In the genomic region with DNA sequence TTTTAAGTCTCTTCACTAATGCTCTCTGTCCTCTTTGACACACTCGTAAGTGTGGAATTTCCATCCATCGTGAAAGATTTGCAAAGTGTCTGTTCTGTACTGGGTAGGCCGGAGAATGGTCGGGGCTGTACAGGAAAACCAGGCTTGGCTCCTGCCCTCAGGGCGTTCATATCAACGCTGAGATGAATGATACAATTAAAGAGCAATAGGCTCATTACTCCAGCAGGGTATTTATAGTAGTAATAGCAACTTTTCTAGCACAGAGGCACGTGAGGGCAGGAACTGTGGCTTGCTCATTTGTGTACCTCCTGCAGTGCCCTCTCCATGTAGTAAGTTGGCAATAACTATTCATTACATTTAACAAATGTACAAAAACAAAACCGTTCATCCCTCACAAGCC, we compare ENCODE assay signal across 12 cellular contexts. TPM values are rescaled to one million over a fixed set of nuclear protein-coding genes. Genes with fewer than 3 reads are reported as not detected.
A peak's percentile ranks its signal among the peaks of the same experiment; 100 is the strongest.
DNase-seq lines count a peak whose midpoint lies in the region; TF ChIP-seq lines count a peak whose summit lies in the region.
"Had no signal": no experiment of that assay in that cellular context is flagged by ENCODE, and none has a peak within 500 bp of the region (broad histone marks: within the 10 kb centered on the region; RNA-seq: fewer than 3 reads in every experiment).

No MANE protein-coding gene starts in this region.

- peak overlapping the region; percentile 97 for H3K27ac Mint-ChIP-seq in activated naive CD4-positive, alpha-beta T cell treated with anti-CD3 and anti-CD28 coated beads for 36 hours
- peak overlapping the region; percentile 96 for H3K27ac Mint-ChIP-seq in activated naive CD8-positive, alpha-beta T cell treated with anti-CD3 and anti-CD28 coated beads for 36 hours

- no peaks in the 10 kb centered on the region for H3K9me3 Mint-ChIP-seq in activated naive CD4-positive, alpha-beta T cell treated with anti-CD3 and anti-CD28 coated beads for 36 hours
- peaks cover 8% of the 10 kb centered on the region for H3K9me3 Mint-ChIP-seq in activated naive CD8-positive, alpha-beta T cell treated with anti-CD3 and anti-CD28 coated beads for 36 hours

- H4K20me1 ChIP-seq in OCI-LY3 (ENCODE audit: insufficient read depth, low read length), result no peaks in the 10 kb centered on the region

- peak overlapping the region; percentile 79 for H2AFZ ChIP-seq in OCI-LY3 (ENCODE audit: low read depth, low read length)

- TF ChIP-seq CTCF in OCI-LY3 (IDR thresholded peaks at IDR 0.05; ENCODE audit: low read depth, low read length) (no peak), spleen (IDR thresholded peaks at IDR 0.05 in 8 of 11, conservative IDR thresholded peaks at IDR 0.05 in 3 of 11) (no peak), brain microvascular endothelial cell (IDR thresholded peaks at IDR 0.05; ENCODE audit: low read depth, low read length, missing control alignments) (no peak)

- H3K4me3 ChIP-seq in OCI-LY3 (ENCODE audit: low read length) (peak overlapping the region; percentile 27), spleen (no peak overlapping the region), brain microvascular endothelial cell (ENCODE audit: low read depth, low read length) (no peak overlapping the region)
- H3K4me3 ChIP-seq: sigmoid colon had no signal

- intact Hi-C loops in activated naive CD4-positive, alpha-beta T cell treated with anti-CD3 and anti-CD28 coated beads for 36 hours (cut with micrococcal nuclease), result loop anchor here (1.0 to 2.0 kb wide), 4 partner anchors 15 to 345 kb away; no protein-coding TSS in a partner anchor
- intact Hi-C loops in spleen (cut with DNase I; ENCODE audit: low total_unique reads), result no loop called here

- peak; percentile 72 for DNase-seq in activated naive CD4-positive, alpha-beta T cell treated with anti-CD3 and anti-CD28 coated beads for 36 hours
- DNase-seq in activated naive CD4-positive, alpha-beta T cell treated with anti-CD3 and anti-CD28 coated beads, Interleukin-2, amount 50 U/mL, for 16 hours, result no peak
- no peak for DNase-seq in activated naive CD8-positive, alpha-beta T cell treated with anti-CD3 and anti-CD28 coated beads for 36 hours
- DNase-seq in spleen (no peak), HuH-7.5 (ENCODE audit: low spot score) (no peak), brain microvascular endothelial cell (no peak), anterior cingulate cortex (lab: John Stamatoyannopoulos, UW) (no peak)
- DNase-seq: GOT3; NK-92 treated with Interleukin-12 subunit alpha and Interleukin-12 subunit beta, amount 100 ng/mL, for 24 hours; sigmoid colon had no signal

- H3K9me3 ChIP-seq in OCI-LY3 (ENCODE audit: insufficient read depth, low read length), result no peaks in the 10 kb centered on the region
- H3K9me3 ChIP-seq in spleen, result no peaks in the 10 kb centered on the region
- H3K9me3 ChIP-seq: sigmoid colon had no signal

- no peaks in the 10 kb centered on the region for H3K79me2 ChIP-seq in OCI-LY3 (ENCODE audit: low read length)

- H3K36me3 ChIP-seq in OCI-LY3 (replicated peaks; ENCODE audit: low read depth, low read length) (no peaks in the 10 kb centered on the region), spleen (no peaks in the 10 kb centered on the region), brain microvascular endothelial cell (replicated peaks) (no peaks in the 10 kb centered on the region)
- H3K36me3 ChIP-seq: sigmoid colon had no signal

- H3K4me3 Mint-ChIP-seq in activated naive CD4-positive, alpha-beta T cell treated with anti-CD3 and anti-CD28 coated beads for 36 hours, result peak overlapping the region; percentile 69
- peak overlapping the region; percentile 77 for H3K4me3 Mint-ChIP-seq in activated naive CD8-positive, alpha-beta T cell treated with anti-CD3 and anti-CD28 coated beads for 36 hours
- H3K4me3 Mint-ChIP-seq: stimulated activated memory B cell treated with anti-CD40 and anti-IgM and Interleukin-4, amounts not matched to agents 10 μg/mL and 1 μg/mL and 100 μg/mL, for 72 hours had no signal

- CTCF ChIA-PET in activated naive CD4-positive, alpha-beta T cell treated with anti-CD3 and anti-CD28 coated beads for 36 hours (lab: Charles Lee), result no interaction called here

- H3K27me3 Mint-ChIP-seq in activated naive CD4-positive, alpha-beta T cell treated with anti-CD3 and anti-CD28 coated beads for 36 hours (ENCODE audit: low read depth), result no peaks in the 10 kb centered on the region
- H3K27me3 Mint-ChIP-seq in activated naive CD8-positive, alpha-beta T cell treated with anti-CD3 and anti-CD28 coated beads for 36 hours, result no peaks in the 10 kb centered on the region
- H3K27me3 Mint-ChIP-seq: stimulated activated memory B cell treated with anti-CD40 and anti-IgM and Interleukin-4, amounts not matched to agents 10 μg/mL and 1 μg/mL and 100 μg/mL, for 72 hours had no signal

- no peak overlapping the region for H3K9ac ChIP-seq in OCI-LY3 (ENCODE audit: low read length)

- in situ Hi-C loops in brain microvascular endothelial cell (cut with HindIII; ENCODE audit: low pct_ligation_motif_present, low sequenced_read_pairs), result no loop called here

- H3K4me1 Mint-ChIP-seq in activated naive CD4-positive, alpha-beta T cell treated with anti-CD3 and anti-CD28 coated beads for 36 hours (ENCODE audit: low read depth), result peaks cover 73% of the 10 kb centered on the region
- peaks cover 68% of the 10 kb centered on the region for H3K4me1 Mint-ChIP-seq in activated naive CD8-positive, alpha-beta T cell treated with anti-CD3 and anti-CD28 coated beads for 36 hours

- TF ChIP-seq POLR2A in spleen (IDR thresholded peaks at IDR 0.05), result no peak

- WGBS in spleen, 5 donors, result 70 to 88% (median 77%) methylated on average over 8 of the region's 8 CpGs

- no peak overlapping the region for H3K27ac ChIP-seq in OCI-LY3 (ENCODE audit: low read length)
- peak overlapping the region; percentile 30 to 97 (median 71) for H3K27ac ChIP-seq in spleen
- no peak overlapping the region for H3K27ac ChIP-seq in brain microvascular endothelial cell
- H3K27ac ChIP-seq: sigmoid colon had no signal

- peak overlapping the region; percentile 57 for H3K4me2 ChIP-seq in OCI-LY3 (ENCODE audit: low read length)

- peaks cover 25% of the 10 kb centered on the region for H3K4me1 ChIP-seq in OCI-LY3 (ENCODE audit: low read length)
- H3K4me1 ChIP-seq in spleen, result peaks cover 15 to 71% (median 35%) of the 10 kb centered on the region in 6 donors

- no peaks in the 10 kb centered on the region for H3K36me3 Mint-ChIP-seq in activated naive CD4-positive, alpha-beta T cell treated with anti-CD3 and anti-CD28 coated beads for 36 hours (ENCODE audit: low read depth)
- peaks cover 4% of the 10 kb centered on the region for H3K36me3 Mint-ChIP-seq in activated naive CD8-positive, alpha-beta T cell treated with anti-CD3 and anti-CD28 coated beads for 36 hours

- H3K27me3 ChIP-seq in OCI-LY3 (ENCODE audit: low read depth, low read length) (peaks cover 21% of the 10 kb centered on the region), spleen (replicated peaks in 1 of 7) (no peaks in the 10 kb centered on the region), brain microvascular endothelial cell (replicated peaks) (no peaks in the 10 kb centered on the region)
- H3K27me3 ChIP-seq: sigmoid colon had no signal

RNA-seq across cellular contexts. Expression of a gene that starts 5.3 kb away (rescaled TPM):
- total RNA-seq in activated naive CD4-positive, alpha-beta T cell treated with anti-CD3 and anti-CD28 coated beads for 36 hours, result 100 to 1,000 TPM; 106 to 113 TPM
- 10 to 100 TPM; 76.1 to 78.1 TPM for total RNA-seq in activated naive CD8-positive, alpha-beta T cell treated with anti-CD3 and anti-CD28 coated beads for 36 hours
- total RNA-seq in spleen, result 100 to 1,000 TPM in 2 of 7 donors, 10 to 100 TPM in 5; 50.3 to 106 (median 82.9) TPM
- polyA plus RNA-seq in spleen, result 10 to 100 TPM; 21.5 to 32.1 (median 30.0) TPM

Comparison
In these comparisons a context has a peak if more than half of its experiments do, and no peak if none do; other contexts are left out.
1. H3K27ac ChIP-seq: peak in spleen (8 of 8); none in OCI-LY3 (single experiment) and brain microvascular endothelial cell (single experiment).